ENCODE assay signal across 8 cellular contexts in the genomic region with DNA sequence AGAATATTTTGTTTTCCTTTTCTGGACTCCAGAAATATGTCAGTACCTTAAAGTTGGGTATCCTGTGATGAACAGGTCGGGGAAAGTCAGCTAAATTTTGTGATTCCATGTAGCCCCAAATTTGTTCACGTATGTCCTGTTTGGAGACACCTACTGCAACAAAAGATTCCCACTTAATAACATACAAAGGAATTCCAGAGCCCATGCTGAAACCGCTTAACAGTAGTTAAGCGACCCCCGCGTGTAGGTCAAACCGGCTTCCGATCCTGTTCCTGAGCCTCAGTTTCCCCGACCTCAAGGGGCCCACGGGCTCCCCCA. TPM values are rescaled to one million over a fixed set of nuclear protein-coding genes. Genes with fewer than 3 reads are reported as not detected.
A peak's percentile ranks its signal among the peaks of the same experiment; 100 is the strongest.
DNase-seq lines count a peak whose midpoint lies in the region; ATAC-seq and TF ChIP-seq lines count a peak whose summit lies in the region.

No MANE protein-coding gene starts in this region.

- H2AK5ac ChIP-seq in trophoblast cell (ENCODE audit: low read length), result peak overlapping the region; percentile 50

- peak overlapping the region; percentile 73 for H2BK120ac ChIP-seq in trophoblast cell (ENCODE audit: insufficient read depth, low read length, poor library complexity)

- H3K18ac ChIP-seq in trophoblast cell (ENCODE audit: low read length), result peak overlapping the region; percentile 69

- H3K27ac ChIP-seq in Peyer's patch (peak overlapping the region; percentile 77 to 94 (median 82)), fibroblast of lung (ENCODE audit: insufficient read depth, low read length) (peak overlapping the region; percentile 90), trophoblast cell (ENCODE audit: low read depth, low read length) (no peak overlapping the region)

- H3K9me3 ChIP-seq in Peyer's patch (no peaks in the 10 kb centered on the region), fibroblast of lung (ENCODE audit: control insufficient read depth, insufficient read depth, low read depth, low read length) (no peaks in the 10 kb centered on the region), trophoblast cell (ENCODE audit: insufficient read depth, low read depth, low read length) (no peaks in the 10 kb centered on the region)

- H3K23ac ChIP-seq in trophoblast cell (ENCODE audit: low read length), result no peak overlapping the region

- H3K4me2 ChIP-seq in fibroblast of lung (ENCODE audit: extremely low read depth, insufficient read depth, low read length), result peak overlapping the region; percentile 83
- peak overlapping the region; percentile 74 for H3K4me2 ChIP-seq in trophoblast cell (ENCODE audit: low read length)

- H3K27me3 ChIP-seq in Peyer's patch (no peaks in the 10 kb centered on the region), fibroblast of lung (ENCODE audit: control insufficient read depth, insufficient read depth, low read length) (no peaks in the 10 kb centered on the region), trophoblast cell (ENCODE audit: insufficient read depth, low read length) (no peaks in the 10 kb centered on the region)

- peaks cover 0 to 22% (median 0%) of the 10 kb centered on the region in 3 donors for H3K36me3 ChIP-seq in Peyer's patch
- peaks cover 6% of the 10 kb centered on the region for H3K36me3 ChIP-seq in fibroblast of lung (ENCODE audit: control insufficient read depth, insufficient read depth, low read length)
- H3K36me3 ChIP-seq in trophoblast cell (ENCODE audit: control insufficient read depth in 1 of 2, insufficient read depth in 2 of 2, low read length in 2 of 2), result peaks cover 6 to 14% of the 10 kb centered on the region in 2 experiments

- WGBS in trophoblast cell (ENCODE audit: extremely low coverage, insufficient coverage, insufficient read length), result no CpG with 5 or more reads among the region's 10 CpGs

- peaks cover 7% of the 10 kb centered on the region for H3K79me1 ChIP-seq in trophoblast cell (ENCODE audit: low read length)

- peak overlapping the region; percentile 90 for H4K12ac ChIP-seq in trophoblast cell (ENCODE audit: low read depth, low read length)

- H3K79me2 ChIP-seq in fibroblast of lung (ENCODE audit: control insufficient read depth, insufficient read depth, low read length) (peaks cover 14% of the 10 kb centered on the region), trophoblast cell (ENCODE audit: control insufficient read depth, insufficient read depth, low read length, poor library complexity) (peaks cover 3% of the 10 kb centered on the region)

- TF ChIP-seq POLR2A in Peyer's patch (IDR thresholded peaks at IDR 0.05), result no peak

- no peaks in the 10 kb centered on the region for H4K20me1 ChIP-seq in fibroblast of lung (ENCODE audit: control insufficient read depth, extremely low read depth, insufficient read depth, low read length)

- H2BK5ac ChIP-seq in trophoblast cell (ENCODE audit: low read depth, low read length, poor library complexity), result peak overlapping the region; percentile 83

- ATAC-seq in HG02678 (IDR thresholded peaks at IDR 0.05; ENCODE audit: unreplicated experiment) (no peak), GM18517 (IDR thresholded peaks at IDR 0.05; ENCODE audit: unreplicated experiment) (no peak)

- H2BK12ac ChIP-seq in trophoblast cell (ENCODE audit: low read length), result no peak overlapping the region

- H3K9ac ChIP-seq in fibroblast of lung (ENCODE audit: insufficient read depth, low read length) (peak overlapping the region; percentile 92), trophoblast cell (ENCODE audit: low read length) (peak overlapping the region; percentile 97)

- H3K4me3 ChIP-seq in GM12864 (ENCODE audit: low read depth, low read length) (peak overlapping the region; percentile 86), Peyer's patch (peak overlapping the region; percentile 67 to 90 (median 84)), fibroblast of lung (replicated peaks in 1 of 4; ENCODE audit: control extremely low read depth in 1 of 4, insufficient read depth in 1 of 4, low read depth in 3 of 4, low read length in 4 of 4) (peak overlapping the region; percentile 57 to 98 (median 83)), trophoblast cell (ENCODE audit: low read depth, low read length) (peak overlapping the region; percentile 89)

- H4K91ac ChIP-seq in trophoblast cell (ENCODE audit: low read depth, low read length), result peak overlapping the region; percentile 93

- H2AFZ ChIP-seq in fibroblast of lung (ENCODE audit: low read length) (peak overlapping the region; percentile 33), trophoblast cell (ENCODE audit: insufficient read depth, low read length, poor library complexity) (peak overlapping the region; percentile 82)

- H3K4ac ChIP-seq in trophoblast cell (ENCODE audit: low read depth, low read length), result peak overlapping the region; percentile 80

- no peak for DNase-seq in GM12864 (ENCODE audit: low read depth)
- DNase-seq in Peyer's patch, result no peak
- no peak for DNase-seq in fibroblast of lung (ENCODE audit: low read depth in 2 of 2)
- DNase-seq in trophoblast cell, result no peak
- no peak for DNase-seq in NCI-H446 treated with DMSO at 0.1 percent for 48 hours (lab: John Stamatoyannopoulos, UW)
- no peak for DNase-seq in NCI-H2029 (lab: John Stamatoyannopoulos, UW)

- peak overlapping the region; percentile 97 for H3K14ac ChIP-seq in trophoblast cell (ENCODE audit: low read length)

- TF ChIP-seq CTCF in GM12864 (IDR thresholded peaks at IDR 0.05; ENCODE audit: low read depth, low read length, missing control alignments) (no peak), Peyer's patch (IDR thresholded peaks at IDR 0.05) (no peak), fibroblast of lung (conservative IDR thresholded peaks at IDR 0.05 in 1 of 2, IDR thresholded peaks at IDR 0.05 in 1 of 2; ENCODE audit: low read depth in 1 of 2, low read length in 2 of 2) (no peak)

- H3K4me1 ChIP-seq in Peyer's patch (peaks cover 5 to 12% (median 8%) of the 10 kb centered on the region in 4 donors), fibroblast of lung (ENCODE audit: control insufficient read depth, extremely low read depth, insufficient read depth, low read length) (no peaks in the 10 kb centered on the region), trophoblast cell (ENCODE audit: control insufficient read depth in 1 of 2, insufficient read depth in 2 of 2, low read length in 2 of 2) (peaks cover 3 to 6% of the 10 kb centered on the region in 2 experiments)

- peak overlapping the region; percentile 99 for H4K8ac ChIP-seq in trophoblast cell (ENCODE audit: low read depth, low read length)

RNA-seq across cellular contexts. Expression of a gene that starts 0.5 kb away (rescaled TPM):
- total RNA-seq in Peyer's patch (10 to 100 TPM; 18.2 to 35.4 (median 21.9) TPM), fibroblast of lung (13.6 and 19.3 TPM in 2 replicates)
- 11.4 and 13.1 TPM in 2 replicates for polyA plus RNA-seq in fibroblast of lung
- 9.3 and 9.7 TPM in 2 replicates for polyA plus RNA-seq in fibroblast of lung (2012)
- polyA minus RNA-seq in fibroblast of lung (ENCODE audit: low replicate concordance), result 5.9 and 16.3 TPM in 2 replicates
- polyA plus RNA-seq in trophoblast cell (2013), result 9.5 and 9.8 TPM in 2 replicates

RNA-seq across cellular contexts. Expression of a gene that starts 12.1 kb away (rescaled TPM):
- 1 to 10 TPM in 1 of 4 donors, under 1 TPM in 1, not detected in 2; 0.40 to 1.5 TPM for total RNA-seq in Peyer's patch
- total RNA-seq in fibroblast of lung, result 0.26 and 0.50 TPM in 2 replicates
- polyA plus RNA-seq in fibroblast of lung, result 1.1 and 1.5 TPM in 2 replicates
- 4.5 and 7.2 TPM in 2 replicates for polyA plus RNA-seq in fibroblast of lung (2012)
- 1.6 and 1.9 TPM in 2 replicates for polyA minus RNA-seq in fibroblast of lung (ENCODE audit: low replicate concordance)
- 1.2 TPM in 2 replicates for polyA plus RNA-seq in trophoblast cell (2013)

RNA-seq across cellular contexts. Expression of a gene that starts 23.8 kb away (rescaled TPM):
- total RNA-seq in Peyer's patch, result 10 to 100 TPM in 1 of 4 donors, 1 to 10 TPM in 3; 2.0 to 12.4 (median 3.0) TPM
- total RNA-seq in fibroblast of lung, result 24.1 and 27.4 TPM in 2 replicates
- 5.9 and 19.0 TPM in 2 replicates for polyA plus RNA-seq in fibroblast of lung
- polyA plus RNA-seq in fibroblast of lung (2012), result 9.4 and 31.1 TPM in 2 replicates
- polyA minus RNA-seq in fibroblast of lung (ENCODE audit: low replicate concordance), result 4.9 and 6.9 TPM in 2 replicates
- polyA plus RNA-seq in trophoblast cell (2013), result 0.62 and 0.64 TPM in 2 replicates

RNA-seq across cellular contexts. Expression of a gene that starts 44.2 kb away (rescaled TPM):
- 10 to 100 TPM in 2 of 4 donors, 1 to 10 TPM in 2; 4.4 to 36.3 (median 9.0) TPM for total RNA-seq in Peyer's patch
- total RNA-seq in fibroblast of lung, result 15.9 and 31.5 TPM in 2 replicates
- polyA plus RNA-seq in fibroblast of lung, result 14.0 and 38.5 TPM in 2 replicates
- polyA plus RNA-seq in fibroblast of lung (2012), result 19.3 and 43.8 TPM in 2 replicates
- 16.2 and 35.9 TPM in 2 replicates for polyA minus RNA-seq in fibroblast of lung (ENCODE audit: low replicate concordance)
- polyA plus RNA-seq in trophoblast cell (2013), result 0.08 and 0.11 TPM in 2 replicates
